In the genomic region with DNA sequence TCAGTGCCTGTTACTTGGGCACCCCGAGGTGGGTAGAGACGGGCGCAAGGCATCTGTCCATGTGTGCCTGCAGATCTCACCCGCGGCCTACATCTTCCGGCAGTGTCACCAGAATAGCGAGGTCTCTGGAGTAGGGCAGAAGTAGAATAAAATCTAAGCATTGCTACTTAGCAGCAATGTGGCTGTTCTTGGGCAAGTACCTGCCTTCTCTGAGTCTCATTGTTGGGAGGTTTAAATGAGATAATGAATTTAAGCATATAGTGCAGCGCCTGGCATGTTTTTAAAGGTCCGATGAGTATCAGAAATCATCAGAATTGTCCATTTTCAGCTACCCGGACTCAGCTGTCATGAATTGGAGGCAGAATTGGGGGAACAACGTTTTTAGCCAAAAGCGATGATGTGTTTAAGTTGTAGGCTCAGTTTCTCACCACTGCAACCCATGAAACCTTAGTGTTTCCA, we compare ENCODE assay signal across 1 cellular context.
TF ChIP-seq lines count a peak whose summit lies in the region.

No MANE protein-coding gene starts in this region.

TF ChIP-seq in A549, 52 proteins besides CTCF, POLR2A, EP300 and RAD21 (continued from another document):
- TF ChIP-seq HOXB5 (CRISPR knock-in tag; IDR thresholded peaks at IDR 0.05): no peak
- TF ChIP-seq KDM1A (IDR thresholded peaks at IDR 0.05; ENCODE audit: low read depth): no peak
- no peak for TF ChIP-seq FOSB (CRISPR knock-in tag; IDR thresholded peaks at IDR 0.05)
- TF ChIP-seq CEBPB (IDR thresholded peaks at IDR 0.05): no peak
- TF ChIP-seq RNF2 (IDR thresholded peaks at IDR 0.05; ENCODE audit: borderline replicate concordance, low read depth): no peak
- TF ChIP-seq, protein P1, sequence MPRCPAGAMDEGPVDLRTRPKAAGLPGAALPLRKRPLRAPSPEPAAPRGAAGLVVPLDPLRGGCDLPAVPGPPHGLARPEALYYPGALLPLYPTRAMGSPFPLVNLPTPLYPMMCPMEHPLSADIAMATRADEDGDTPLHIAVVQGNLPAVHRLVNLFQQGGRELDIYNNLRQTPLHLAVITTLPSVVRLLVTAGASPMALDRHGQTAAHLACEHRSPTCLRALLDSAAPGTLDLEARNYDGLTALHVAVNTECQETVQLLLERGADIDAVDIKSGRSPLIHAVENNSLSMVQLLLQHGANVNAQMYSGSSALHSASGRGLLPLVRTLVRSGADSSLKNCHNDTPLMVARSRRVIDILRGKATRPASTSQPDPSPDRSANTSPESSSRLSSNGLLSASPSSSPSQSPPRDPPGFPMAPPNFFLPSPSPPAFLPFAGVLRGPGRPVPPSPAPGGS (IDR thresholded peaks at IDR 0.05): no peak
- TF ChIP-seq SMC3 (IDR thresholded peaks at IDR 0.05): no peak
- no peak for TF ChIP-seq TP53 (CRISPR knock-in tag; IDR thresholded peaks at IDR 0.05)
- TF ChIP-seq NFE2L2 (conservative IDR thresholded peaks at IDR 0.05; ENCODE audit: low read length): no peak
- TF ChIP-seq POLR2AphosphoS2 (conservative IDR thresholded peaks at IDR 0.05; ENCODE audit: low read length): no peak
- no peak for TF ChIP-seq CHD4 (IDR thresholded peaks at IDR 0.05; ENCODE audit: borderline replicate concordance)
- TF ChIP-seq, protein P2, sequence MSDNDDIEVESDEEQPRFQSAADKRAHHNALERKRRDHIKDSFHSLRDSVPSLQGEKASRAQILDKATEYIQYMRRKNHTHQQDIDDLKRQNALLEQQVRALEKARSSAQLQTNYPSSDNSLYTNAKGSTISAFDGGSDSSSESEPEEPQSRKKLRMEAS (IDR thresholded peaks at IDR 0.05): no peak
- no peak for TF ChIP-seq CBX2 (IDR thresholded peaks at IDR 0.05; ENCODE audit: borderline replicate concordance, low read depth)
